Comparison of ENCODE assay signal across 25 cellular contexts in genomic region chr6:23735151-23735550, GRCh38.
A peak's percentile ranks its signal among the peaks of the same experiment; 100 is the strongest.
DNase-seq lines count a peak whose midpoint lies in the region; ATAC-seq and TF ChIP-seq lines count a peak whose summit lies in the region.
"Had no signal": no experiment of that assay in that cellular context is flagged by ENCODE, and none has a peak within 500 bp of the region (broad histone marks: within the 10 kb centered on the region; RNA-seq: fewer than 3 reads in every experiment).

No MANE protein-coding gene starts in this region.

- H3K9me3 ChIP-seq in GM23248 (ENCODE audit: low read depth) = no peaks in the 10 kb centered on the region
- H3K9me3 ChIP-seq: BLaER1 treated with 17β-estradiol and CSF1 and Interleukin-3, amounts not matched to agents 10 nM and 100 nM had no signal

- no peaks in the 10 kb centered on the region for H3F3A ChIP-seq in GM23248 (ENCODE audit: insufficient read depth)

- no peak overlapping the region for H2AFZ ChIP-seq in GM23248

- TF ChIP-seq CTCF in GM13976 (IDR thresholded peaks at IDR 0.05; ENCODE audit: borderline replicate concordance, control extremely low read depth, extremely low read depth, insufficient read depth, missing control alignments) = no peak

- H3K4me3 ChIP-seq in GM23248 = no peak overlapping the region
- H3K4me3 ChIP-seq: BLaER1 treated with 17β-estradiol and CSF1 and Interleukin-3, amounts not matched to agents 10 nM and 100 nM; GM12878; SK-N-MC had no signal

- H3K4me1 ChIP-seq in GM23248 (ENCODE audit: insufficient read depth) = no peaks in the 10 kb centered on the region
- H3K4me1 ChIP-seq: BLaER1 treated with 17β-estradiol and CSF1 and Interleukin-3, amounts not matched to agents 10 nM and 100 nM had no signal

- no peaks in the 10 kb centered on the region for H3K9me2 ChIP-seq in GM23248 (ENCODE audit: insufficient read depth)

- no peak overlapping the region for H3K4me2 ChIP-seq in GM23248 (ENCODE audit: unreplicated experiment)
- H3K4me2 ChIP-seq: BLaER1 treated with 17β-estradiol and CSF1 and Interleukin-3, amounts not matched to agents 10 nM and 100 nM; KMS-11 had no signal

- no peaks in the 10 kb centered on the region for H4K20me1 ChIP-seq in GM23248 (ENCODE audit: insufficient read depth)
- H4K20me1 ChIP-seq: BLaER1 treated with 17β-estradiol and CSF1 and Interleukin-3, amounts not matched to agents 10 nM and 100 nM had no signal

- in situ Hi-C loops in GM23248 (cut with MboI) (no loop called here), GM13976 (cut with MboI; ENCODE audit: low sequenced_read_pairs, unreplicated experiment) (no loop called here)

- WGBS in GM23248 (ENCODE audit: low coverage in 1 of 2, low lambda C conversion rate in 2 of 2, missing lambda C conversion rate in 2 of 2), 2 experiments = 1 to 3% methylated on average over 4 of the region's 4 CpGs

- no peaks in the 10 kb centered on the region for H3K27me3 ChIP-seq in GM23248 (replicated peaks; ENCODE audit: insufficient read depth)
- H3K27me3 ChIP-seq: BLaER1 treated with 17β-estradiol and CSF1 and Interleukin-3, amounts not matched to agents 10 nM and 100 nM had no signal

- H3K79me2 ChIP-seq in GM23248 (ENCODE audit: insufficient read depth) = no peaks in the 10 kb centered on the region

- H3K36me3 ChIP-seq in GM23248 (ENCODE audit: low read depth) = no peaks in the 10 kb centered on the region
- H3K36me3 ChIP-seq: BLaER1 treated with 17β-estradiol and CSF1 and Interleukin-3, amounts not matched to agents 10 nM and 100 nM had no signal

- H3K9ac ChIP-seq in GM23248 = no peak overlapping the region
- H3K9ac ChIP-seq: BLaER1 treated with 17β-estradiol and CSF1 and Interleukin-3, amounts not matched to agents 10 nM and 100 nM; KMS-11 had no signal

- DNase-seq in AG20443 (ENCODE audit: low spot score) (peak; percentile 7), GM23248 (peak; percentile 8), T1000 (lab: John Stamatoyannopoulos, UW) (peak; percentile 16), globus pallidus (ENCODE audit: low spot score) (peak; percentile 5), GM13976 (ENCODE audit: low spot score) (no peak)
- DNase-seq: AML-193; CD4-positive, alpha-beta T cell; COR-L47; DMS53; GDM1; MV-4-11; NCI-H1105; NCI-H1436 treated with DMSO at 0.1 percent for 48 hours; NCI-H1930; NCI-H2107; NCI-H446; NCI-H526; SHP77 treated with DMSO at 0.1 percent for 48 hours had no signal

- ATAC-seq in GM21381 (IDR thresholded peaks at IDR 0.05; ENCODE audit: unreplicated experiment) = no peak
- no peak for ATAC-seq in HG02970 (IDR thresholded peaks at IDR 0.05; ENCODE audit: low FRiP score, unreplicated experiment)
- no peak for ATAC-seq in HG02870 (IDR thresholded peaks at IDR 0.05; ENCODE audit: unreplicated experiment)
- ATAC-seq: GM12878 had no signal

- H3K27ac ChIP-seq in GM23248 = no peak overlapping the region
- H3K27ac ChIP-seq: BLaER1 treated with 17β-estradiol and CSF1 and Interleukin-3, amounts not matched to agents 10 nM and 100 nM; KMS-11; SK-N-MC had no signal
